In the genomic region with DNA sequence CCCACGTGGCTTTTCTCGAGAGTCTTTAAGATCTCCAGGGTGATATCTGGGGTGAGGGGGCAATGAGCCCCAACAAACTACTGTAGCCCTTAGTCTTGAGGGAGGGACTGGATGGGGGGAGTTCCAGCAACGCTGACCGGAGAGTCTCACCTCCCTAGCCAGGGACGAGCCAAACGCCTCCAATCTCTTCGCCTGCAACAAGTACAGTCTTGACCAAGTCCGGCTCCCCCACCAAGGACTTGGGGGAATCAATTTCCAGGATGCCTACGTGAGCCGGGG, we compare ENCODE assay signal across 12 cellular contexts. TPM values are rescaled to one million over a fixed set of nuclear protein-coding genes. Genes with fewer than 3 reads are reported as not detected.
A peak's percentile ranks its signal among the peaks of the same experiment; 100 is the strongest.
DNase-seq lines count a peak whose midpoint lies in the region; ATAC-seq and TF ChIP-seq lines count a peak whose summit lies in the region.
"Had no signal": no experiment of that assay in that cellular context is flagged by ENCODE, and none has a peak within 500 bp of the region (broad histone marks: within the 10 kb centered on the region; RNA-seq: fewer than 3 reads in every experiment).

No MANE protein-coding gene starts in this region.

- H3K4me2 ChIP-seq in parathyroid adenoma (ENCODE audit: low read length), result peak overlapping the region; percentile 99
- H3K4me2 ChIP-seq: SK-N-SH had no signal

- intact Hi-C loops in adrenal gland (cut with DNase I), result no loop called here
- intact Hi-C loops in left ventricle myocardium inferior (cut with micrococcal nuclease), result no loop called here

- H3K27me3 ChIP-seq in adrenal gland, result no peaks in the 10 kb centered on the region
- H3K27me3 ChIP-seq in left ventricle myocardium inferior (ENCODE audit: low read depth), result peaks cover 53% of the 10 kb centered on the region
- H3K27me3 ChIP-seq in parathyroid adenoma (ENCODE audit: control insufficient read depth, insufficient read depth, low read length), result no peaks in the 10 kb centered on the region

- DNase-seq in AG09309 (ENCODE audit: low read depth), result no peak
- DNase-seq in adrenal gland, result no peak
- no peak for DNase-seq in left ventricle myocardium inferior
- no peak for DNase-seq in amniotic stem cell (lab: John Stamatoyannopoulos, UW)
- DNase-seq in NCI-H2029 treated with DMSO at 0.1 percent for 48 hours (lab: John Stamatoyannopoulos, UW), result no peak
- DNase-seq in activated CD8-positive, alpha-beta memory T cell treated with anti-CD3 and anti-CD28 coated beads for 24 hours, result no peak
- DNase-seq: naive B cell, SK-N-SH had no signal

- TF ChIP-seq CTCF in AG09309 (IDR thresholded peaks at IDR 0.05; ENCODE audit: control insufficient read depth, insufficient read depth, low read depth, low read length, missing control alignments), result no peak
- TF ChIP-seq CTCF in adrenal gland (IDR thresholded peaks at IDR 0.05), result no peak
- no peak for TF ChIP-seq CTCF in left ventricle myocardium inferior (IDR thresholded peaks at IDR 0.05; ENCODE audit: borderline replicate concordance)
- no peak for TF ChIP-seq CTCF in parathyroid adenoma (IDR thresholded peaks at IDR 0.05)

- no peak for ATAC-seq in HG03045 (IDR thresholded peaks at IDR 0.05; ENCODE audit: unreplicated experiment)

- H3K4me3 ChIP-seq in AG09309 (ENCODE audit: control insufficient read depth, low read depth, low read length), result peak overlapping the region; percentile 50
- H3K4me3 ChIP-seq in adrenal gland, result peak overlapping the region; percentile 6 to 69 (median 23)
- peak overlapping the region; percentile 73 for H3K4me3 ChIP-seq in left ventricle myocardium inferior
- H3K4me3 ChIP-seq in parathyroid adenoma (ENCODE audit: low read depth, low read length), result peak overlapping the region; percentile 95

- H3K36me3 ChIP-seq in adrenal gland (replicated peaks in 1 of 2), result no peaks in the 10 kb centered on the region
- peaks cover 8% of the 10 kb centered on the region for H3K36me3 ChIP-seq in left ventricle myocardium inferior
- no peaks in the 10 kb centered on the region for H3K36me3 ChIP-seq in parathyroid adenoma (ENCODE audit: control insufficient read depth, insufficient read depth, low read length)

- peaks cover 35 to 42% of the 10 kb centered on the region in 2 donors for H3K4me1 ChIP-seq in adrenal gland (replicated peaks in 1 of 2)
- peaks cover 67% of the 10 kb centered on the region for H3K4me1 ChIP-seq in left ventricle myocardium inferior
- peaks cover 10% of the 10 kb centered on the region for H3K4me1 ChIP-seq in parathyroid adenoma

- WGBS in adrenal gland, 4 donors, result 7 to 16% (median 9%) methylated on average over 8 to 10 of the region's 10 CpGs; no CpG with 5 or more reads in 1 of the 4 donors

- no peaks in the 10 kb centered on the region for H3K79me2 ChIP-seq in parathyroid adenoma

- no peak for TF ChIP-seq POLR2A in adrenal gland (IDR thresholded peaks at IDR 0.05)

- peak overlapping the region; percentile 81 for H2AFZ ChIP-seq in parathyroid adenoma

- H3K9me3 ChIP-seq in adrenal gland (replicated peaks in 1 of 3), result no peaks in the 10 kb centered on the region
- H3K9me3 ChIP-seq in left ventricle myocardium inferior (replicated peaks), result no peaks in the 10 kb centered on the region
- no peaks in the 10 kb centered on the region for H3K9me3 ChIP-seq in parathyroid adenoma (ENCODE audit: control insufficient read depth, low read length)
- H3K9me3 ChIP-seq: SK-N-SH had no signal

- no peak overlapping the region for H3K9ac ChIP-seq in parathyroid adenoma
- H3K9ac ChIP-seq: SK-N-SH had no signal

- H3K27ac ChIP-seq in adrenal gland, result peak overlapping the region; percentile 29 to 83 (median 70)
- peak overlapping the region; percentile 90 for H3K27ac ChIP-seq in left ventricle myocardium inferior (replicated peaks)
- H3K27ac ChIP-seq in parathyroid adenoma, result peak overlapping the region; percentile 41
- H3K27ac ChIP-seq: C4-2B had no signal

RNA-seq across cellular contexts. Expression of a gene that starts 0.4 kb away (rescaled TPM):
- total RNA-seq in adrenal gland (10 to 100 TPM; 24.1 to 74.0 (median 35.0) TPM), left ventricle myocardium inferior (30.8 TPM)
- polyA plus RNA-seq in adrenal gland, result 10 to 100 TPM in 2 of 3 donors, 1 to 10 TPM in 1; 6.3 to 20.5 (median 18.8) TPM
- total RNA-seq: activated CD8-positive, alpha-beta memory T cell treated with anti-CD3 and anti-CD28 coated beads for 36 hours had no signal

RNA-seq across cellular contexts. Expression of a gene that starts 15.8 kb away (rescaled TPM):
- 1 to 10 TPM; 1.5 to 4.4 (median 2.1) TPM for total RNA-seq in adrenal gland
- 1 to 10 TPM in 2 of 3 donors, under 1 TPM in 1; 0.47 to 2.4 (median 1.4) TPM for polyA plus RNA-seq in adrenal gland
- total RNA-seq in left ventricle myocardium inferior, result not detected
- total RNA-seq: activated CD8-positive, alpha-beta memory T cell treated with anti-CD3 and anti-CD28 coated beads for 36 hours had no signal

RNA-seq across cellular contexts. Expression of a gene that starts 58.4 kb away (rescaled TPM):
- total RNA-seq in adrenal gland, result 10 to 100 TPM; 29.7 to 54.8 (median 44.2) TPM
- 10 to 100 TPM in 2 of 3 donors, 1 to 10 TPM in 1; 7.6 to 61.7 (median 14.2) TPM for polyA plus RNA-seq in adrenal gland
- total RNA-seq in left ventricle myocardium inferior, result 8.4 TPM

Comparison
In these comparisons a context has a peak if more than half of its experiments do, and no peak if none do; other contexts are left out.
1. H3K4me3 ChIP-seq: peak in every context shown above with its lines; median percentile 95 in parathyroid adenoma; 73 in left ventricle myocardium inferior; 50 in AG09309; 23 in adrenal gland.